8 cellular contexts compared by ENCODE assay signal in the genomic region with DNA sequence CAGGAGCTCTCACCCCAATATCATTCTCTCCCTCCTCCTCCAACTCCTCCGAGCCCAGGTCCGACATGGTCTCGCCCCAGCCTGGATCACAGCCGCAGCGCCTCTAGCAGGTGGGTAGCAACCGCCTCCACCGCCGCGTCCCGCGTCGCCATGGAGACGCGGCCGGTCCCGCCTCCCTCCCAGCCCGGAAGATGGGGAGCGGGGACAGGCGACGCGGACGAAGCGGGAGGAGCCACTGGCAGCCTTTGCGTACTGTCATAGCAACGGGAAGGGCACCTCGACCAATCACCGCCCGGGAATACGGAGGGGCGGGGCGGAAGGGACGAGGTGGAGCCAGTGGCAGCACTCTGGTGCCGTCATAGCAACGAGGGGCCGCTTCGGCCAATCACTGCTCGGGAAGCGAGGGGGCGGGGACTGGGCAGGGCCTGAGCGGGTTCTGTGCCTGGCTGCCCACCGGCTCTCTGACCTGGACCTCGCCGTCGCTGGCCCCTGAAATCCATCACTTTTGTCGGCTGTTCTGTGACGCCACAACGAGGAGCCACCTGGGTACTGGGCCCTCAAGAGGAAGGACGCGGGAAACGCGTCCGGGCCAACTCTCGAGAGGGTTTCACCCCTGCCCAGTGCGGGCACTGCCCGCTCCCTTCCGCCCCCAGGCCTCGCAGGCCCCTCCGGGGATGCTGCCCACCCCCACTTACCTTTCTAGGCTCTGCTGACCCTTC.
DNase-seq lines count a peak whose midpoint lies in the region; ATAC-seq and FAIRE-seq lines count a peak whose summit lies in the region.

A gene (minus strand): TSS at position 105 of the 719 bp plus-strand sequence. CDS start 38 bp downstream, at position 67.

- FAIRE-seq in islet of Langerhans (lab: Jason Lieb, UNC) = peak; percentile 68

- DNase-seq in AG20443 (ENCODE audit: low spot score) (peak; percentile 99), NCI-H446 (lab: John Stamatoyannopoulos, UW) (peak; percentile 97 to 98), cerebellar nuclear complex (lab: John Stamatoyannopoulos, UW) (peak; percentile 98 to 99)
- peak; percentile 98 to 99 for DNase-seq in stimulated activated CD4-positive, alpha-beta T cell treated with anti-CD3 and anti-CD28 coated beads, Interleukin-12 subunit alpha, Interleukin-12 subunit beta, amount 100 ng/mL, for 24 hours (ENCODE audit: low read depth in 2 of 2)

- peak; percentile 97 for ATAC-seq in GM19043 (IDR thresholded peaks at IDR 0.05; ENCODE audit: low read depth, unreplicated experiment)
- peak; percentile 96 for ATAC-seq in HG03354 (IDR thresholded peaks at IDR 0.05; ENCODE audit: poor library complexity, severe bottlenecking, unreplicated experiment)
- peak; percentile 99 to 100 for ATAC-seq in activated CD4-positive, CD25-positive, alpha-beta regulatory T cell treated with anti-CD3 and anti-CD28 coated beads, Interleukin-2, amount 50 U/mL, for 24 hours

Comparison
In these comparisons a context has a peak if more than half of its experiments do, and no peak if none do; other contexts are left out.
1. Peak in every context shown above with its lines: DNase-seq and ATAC-seq.